8 cellular contexts compared by ENCODE assay signal in the genomic region with DNA sequence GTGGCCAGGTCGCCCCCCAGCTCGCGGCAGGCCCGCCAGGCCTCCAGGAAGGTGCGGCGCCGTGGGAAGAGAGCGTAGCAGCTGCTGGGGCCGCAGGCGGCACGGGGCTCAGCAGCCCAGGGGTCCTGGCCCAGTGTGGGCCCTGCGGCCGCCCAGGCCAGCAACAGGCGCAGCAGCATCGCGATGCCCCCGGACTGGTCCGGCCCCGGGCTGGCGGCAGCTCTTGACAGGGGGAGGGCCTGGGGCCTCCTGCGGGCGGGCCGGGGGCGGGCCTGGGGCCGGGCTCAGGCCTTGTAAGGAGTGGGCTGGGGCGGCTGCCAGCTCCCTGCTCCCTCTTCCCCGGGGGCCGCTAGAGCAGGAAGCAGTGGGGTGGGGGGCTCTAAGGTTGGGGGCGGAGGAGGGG. TPM values are rescaled to one million over a fixed set of nuclear protein-coding genes. Genes with fewer than 3 reads are reported as not detected.
DNase-seq lines count a peak whose midpoint lies in the region; ATAC-seq and TF ChIP-seq lines count a peak whose summit lies in the region.

CD248 (minus strand) TSS at position 196 of the 403 bp plus-strand sequence; CDS start at position 179, 17 bp downstream.

- TF ChIP-seq CTCF in foreskin fibroblast (IDR thresholded peaks at IDR 0.05; ENCODE audit: low read depth, low read length), result no peak

- H3K79me2 ChIP-seq in trophoblast cell (ENCODE audit: control insufficient read depth, insufficient read depth, low read length, poor library complexity), result no peaks in the 10 kb centered on the region

- H2AFZ ChIP-seq in trophoblast cell (ENCODE audit: insufficient read depth, low read length, poor library complexity), result peak within 1 kb of the TSS; percentile 83

- no peak within 1 kb of the TSS for H3K23ac ChIP-seq in trophoblast cell (ENCODE audit: low read length)

- no peak within 1 kb of the TSS for H3K27ac ChIP-seq in CD4-positive, alpha-beta memory T cell (ENCODE audit: low read depth, low read length)
- H3K27ac ChIP-seq in trophoblast cell (ENCODE audit: low read depth, low read length), result peak within 1 kb of the TSS; percentile 58

- intact Hi-C loops in CD4-positive, alpha-beta memory T cell (cut with micrococcal nuclease), result no loop called here

- peak within 1 kb of the TSS; percentile 20 for H3K4me2 ChIP-seq in trophoblast cell (ENCODE audit: low read length)

- H3K4me3 ChIP-seq in CD4-positive, alpha-beta memory T cell (ENCODE audit: low read length in 2 of 2), result no peak within 1 kb of the TSS
- H3K4me3 ChIP-seq in foreskin fibroblast (ENCODE audit: low read depth in 1 of 2, low read length in 2 of 2) (peak within 1 kb of the TSS; percentile 94 to 95), trophoblast cell (ENCODE audit: low read depth, low read length) (peak within 1 kb of the TSS; percentile 20)

- peaks cover 2% of the 10 kb centered on the region in 2 donors for H3K27me3 Mint-ChIP-seq in CD4-positive, alpha-beta memory T cell
- peaks cover 0 to 2% of the 10 kb centered on the region in 2 donors for H3K27me3 Mint-ChIP-seq in T-cell

- ATAC-seq in T-cell (replicated peaks in 1 of 4), result no peak
- ATAC-seq in HG03342 (IDR thresholded peaks at IDR 0.05; ENCODE audit: unreplicated experiment), result no peak
- ATAC-seq in GM18867 (IDR thresholded peaks at IDR 0.05; ENCODE audit: unreplicated experiment), result no peak
- ATAC-seq in GM18519 (IDR thresholded peaks at IDR 0.05; ENCODE audit: low FRiP score, unreplicated experiment), result no peak
- ATAC-seq in left lobe of liver, result no peak

- CTCF ChIA-PET in CD4-positive, alpha-beta memory T cell (lab: Charles Lee; ENCODE audit: partially characterized antibody), result interaction anchor here (0.8 to 1.4 kb wide), 2 partner anchors 13 to 69 kb away, joined by 3 to 4 read pairs; no protein-coding TSS in a partner anchor
- CTCF ChIA-PET in T-cell (lab: Charles Lee), result no interaction called here

- peak within 1 kb of the TSS in 1 of 8 donors; percentile 43 for H3K4me3 Mint-ChIP-seq in CD4-positive, alpha-beta memory T cell
- H3K4me3 Mint-ChIP-seq in T-cell, result peak within 1 kb of the TSS; percentile 67 to 80 (median 72)

- H3K79me1 ChIP-seq in trophoblast cell (ENCODE audit: low read length), result peaks cover 29% of the 10 kb centered on the region

- peak within 1 kb of the TSS; percentile 40 for H4K8ac ChIP-seq in trophoblast cell (ENCODE audit: low read depth, low read length)

- no peaks in the 10 kb centered on the region for H3K36me3 ChIP-seq in CD4-positive, alpha-beta memory T cell (ENCODE audit: insufficient read depth, low read length)
- no peaks in the 10 kb centered on the region for H3K36me3 ChIP-seq in trophoblast cell (ENCODE audit: control insufficient read depth in 1 of 2, insufficient read depth in 2 of 2, low read length in 2 of 2)

- peaks cover 38% of the 10 kb centered on the region for H3K4me1 ChIP-seq in CD4-positive, alpha-beta memory T cell (ENCODE audit: insufficient read depth, low read length)
- H3K4me1 ChIP-seq in trophoblast cell (ENCODE audit: control insufficient read depth in 1 of 2, insufficient read depth in 2 of 2, low read length in 2 of 2), result peaks cover 37 to 44% of the 10 kb centered on the region in 2 experiments

- H2BK120ac ChIP-seq in trophoblast cell (ENCODE audit: insufficient read depth, low read length, poor library complexity), result peak within 1 kb of the TSS; percentile 80

- WGBS in trophoblast cell (ENCODE audit: extremely low coverage, insufficient coverage, insufficient read length), result no CpG with 5 or more reads among the region's 29 CpGs

- peak within 1 kb of the TSS; percentile 82 for H3K14ac ChIP-seq in trophoblast cell (ENCODE audit: low read length)

- H3K4ac ChIP-seq in trophoblast cell (ENCODE audit: low read depth, low read length), result peak within 1 kb of the TSS; percentile 42

- peaks cover 0 to 1% of the 10 kb centered on the region in 2 donors for H3K36me3 Mint-ChIP-seq in CD4-positive, alpha-beta memory T cell
- no peaks in the 10 kb centered on the region for H3K36me3 Mint-ChIP-seq in T-cell

- H2BK5ac ChIP-seq in trophoblast cell (ENCODE audit: low read depth, low read length, poor library complexity), result peak within 1 kb of the TSS; percentile 17

- H4K91ac ChIP-seq in trophoblast cell (ENCODE audit: low read depth, low read length), result peak within 1 kb of the TSS; percentile 78

- H3K9me3 Mint-ChIP-seq in CD4-positive, alpha-beta memory T cell, result peaks cover 0 to 9% (median 3%) of the 10 kb centered on the region in 8 donors
- H3K9me3 Mint-ChIP-seq in T-cell, result peaks cover 0 to 4% (median 0%) of the 10 kb centered on the region in 3 donors

- peak within 1 kb of the TSS; percentile 27 for H4K12ac ChIP-seq in trophoblast cell (ENCODE audit: low read depth, low read length)

- POLR2A ChIA-PET in CD4-positive, alpha-beta memory T cell (lab: Charles Lee; ENCODE audit: partially characterized antibody), result interaction anchor here (0.5 to 1.8 kb wide), 3 partner anchors 10 to 1283 kb away, joined by 3 to 9 read pairs (median 4); partner anchors contain the start of gene RBM4
- POLR2A ChIA-PET in T-cell (lab: Charles Lee), result interaction anchor here in 1 of 2 donors (1.0 to 1.9 kb wide), 2 partner anchors 27 to 28 kb away, joined by 4 read pairs; partner anchors contain the start of gene YIF1A

- peak within 1 kb of the TSS; percentile 48 to 94 (median 84) for H3K27ac Mint-ChIP-seq in CD4-positive, alpha-beta memory T cell
- H3K27ac Mint-ChIP-seq in T-cell, result peak within 1 kb of the TSS; percentile 93 to 99

- H3K9ac ChIP-seq in trophoblast cell (ENCODE audit: low read length), result no peak within 1 kb of the TSS

- no peaks in the 10 kb centered on the region for H3K9me3 ChIP-seq in CD4-positive, alpha-beta memory T cell (ENCODE audit: control insufficient read depth in 1 of 2, low read length in 2 of 2)
- H3K9me3 ChIP-seq in trophoblast cell (ENCODE audit: insufficient read depth, low read depth, low read length), result peaks cover 7% of the 10 kb centered on the region

- H3K27me3 ChIP-seq in CD4-positive, alpha-beta memory T cell (ENCODE audit: insufficient read depth, low read length), result no peaks in the 10 kb centered on the region
- no peaks in the 10 kb centered on the region for H3K27me3 ChIP-seq in trophoblast cell (ENCODE audit: insufficient read depth, low read length)

- DNase-seq in CD4-positive, alpha-beta memory T cell, result no peak
- DNase-seq in T-cell (peak in 4 of 34 experiments; percentile 11 to 40 (median 34)), foreskin fibroblast (peak; percentile 84 to 96), trophoblast cell (no peak), left lobe of liver (ENCODE audit: low spot score) (no peak)

- H3K18ac ChIP-seq in trophoblast cell (ENCODE audit: low read length), result peak within 1 kb of the TSS; percentile 93

- peaks cover 14 to 41% (median 28%) of the 10 kb centered on the region in 4 donors for H3K4me1 Mint-ChIP-seq in CD4-positive, alpha-beta memory T cell
- H3K4me1 Mint-ChIP-seq in T-cell, result peaks cover 59 to 64% (median 62%) of the 10 kb centered on the region in 3 donors

- peak within 1 kb of the TSS; percentile 83 for H2BK12ac ChIP-seq in trophoblast cell (ENCODE audit: low read length)

- H2AK5ac ChIP-seq in trophoblast cell (ENCODE audit: low read length), result peak within 1 kb of the TSS; percentile 91

RNA-seq across cellular contexts. Expression of gene CD248, which starts in this region (rescaled TPM):
- total RNA-seq in CD4-positive, alpha-beta memory T cell, result under 1 TPM in 1 of 2 experiments, not detected in 1; 0.12 TPM
- under 1 TPM in 1 of 2 donors, not detected in 1; 0.18 TPM for polyA plus RNA-seq in CD4-positive, alpha-beta memory T cell
- 10 to 100 TPM in 2 of 5 donors, 1 to 10 TPM in 3; 2.5 to 14.7 (median 8.7) TPM for total RNA-seq in T-cell
- 22.3 and 23.5 TPM in 2 replicates for polyA plus RNA-seq in trophoblast cell (2013)
- total RNA-seq in left lobe of liver, result 0.91 TPM

Comparison
In these comparisons a context has a peak if more than half of its experiments do, and no peak if none do; other contexts are left out.
1. DNase-seq: peak in foreskin fibroblast (2 of 2); none in CD4-positive, alpha-beta memory T cell (0 of 5), trophoblast cell (0 of 2) and left lobe of liver (single experiment).
2. H3K4me3 ChIP-seq: peak in foreskin fibroblast (2 of 2) and trophoblast cell (single experiment); none in CD4-positive, alpha-beta memory T cell (0 of 2).